19 cellular contexts compared by ENCODE assay signal in the genomic region with DNA sequence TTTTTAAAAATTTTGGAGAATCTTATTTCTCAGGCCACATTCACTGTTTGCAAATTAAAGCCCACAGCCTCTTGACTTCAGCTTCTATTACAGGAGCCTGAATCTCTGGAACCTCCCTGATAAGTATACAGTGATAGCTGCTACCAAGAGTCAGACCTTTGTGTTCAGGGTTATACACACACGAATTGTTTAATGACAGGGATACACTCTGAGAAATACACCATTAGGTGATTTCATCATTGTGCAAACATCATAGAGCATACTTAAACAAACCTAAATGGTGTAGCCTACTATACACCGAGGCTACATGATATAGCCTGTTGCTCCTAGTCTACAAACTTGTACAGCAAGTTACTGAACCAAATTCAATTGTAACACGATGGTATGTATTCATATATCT.
DNase-seq lines count a peak whose midpoint lies in the region; FAIRE-seq and TF ChIP-seq lines count a peak whose summit lies in the region.
"Had no signal": no experiment of that assay in that cellular context is flagged by ENCODE, and none has a peak within 500 bp of the region (broad histone marks: within the 10 kb centered on the region; RNA-seq: fewer than 3 reads in every experiment).

No MANE protein-coding gene starts in this region.

- FAIRE-seq in bronchial epithelial cell (lab: Jason Lieb, UNC): no peak
- FAIRE-seq: A204.1 had no signal

- peak; percentile 4 for DNase-seq in NCI-H2107 (lab: John Stamatoyannopoulos, UW)
- DNase-seq in NCI-H2107 treated with DMSO at 0.1 percent for 48 hours (lab: John Stamatoyannopoulos, UW; ENCODE audit: unreplicated experiment): no peak
- peak in 2 of 3 experiments; percentile 52 to 85 for DNase-seq in NCI-H1417 (lab: John Stamatoyannopoulos, UW)
- DNase-seq in NCI-H510A treated with DMSO at 0.1 percent for 48 hours (lab: John Stamatoyannopoulos, UW): peak; percentile 67
- peak; percentile 43 for DNase-seq in bronchial epithelial cell (ENCODE audit: low read depth)
- no peak for DNase-seq in foreskin fibroblast
- no peak for DNase-seq in foreskin melanocyte
- DNase-seq in NCI-H2171 (lab: John Stamatoyannopoulos, UW): no peak
- DNase-seq: H9, IMR-90, Karpas-422, MM.1S, NCI-H1092 treated with DMSO at 0.1 percent for 48 hours, NCI-H2029, NCI-H524, T-cell, T-helper 9 cell had no signal

- TF ChIP-seq CTCF in bronchial epithelial cell (IDR thresholded peaks at IDR 0.05; ENCODE audit: insufficient read depth, low read length, severe bottlenecking) (no peak), foreskin fibroblast (IDR thresholded peaks at IDR 0.05; ENCODE audit: low read depth, low read length) (no peak)

- H3K4me3 ChIP-seq in bronchial epithelial cell (ENCODE audit: low read depth, low read length) (no peak overlapping the region), foreskin fibroblast (ENCODE audit: low read depth in 1 of 2, low read length in 2 of 2) (no peak overlapping the region)
- H3K4me3 ChIP-seq: BLaER1 treated with 17β-estradiol and CSF1 and Interleukin-3, amounts not matched to agents 10 nM and 100 nM had no signal

- no peaks in the 10 kb centered on the region for H3K27me3 ChIP-seq in bronchial epithelial cell (ENCODE audit: control insufficient read depth, insufficient read depth, low read length)
- H3K27me3 ChIP-seq: BLaER1 treated with 17β-estradiol and CSF1 and Interleukin-3, amounts not matched to agents 10 nM and 100 nM had no signal

- H3K36me3 ChIP-seq in bronchial epithelial cell (ENCODE audit: control insufficient read depth, insufficient read depth, low read length): no peaks in the 10 kb centered on the region
- H3K36me3 ChIP-seq: BLaER1 treated with 17β-estradiol and CSF1 and Interleukin-3, amounts not matched to agents 10 nM and 100 nM had no signal

Comparison
In these comparisons a context has a peak if more than half of its experiments do, and no peak if none do; other contexts are left out.
1. DNase-seq: peak in NCI-H2107 (single experiment), NCI-H1417 (2 of 3), NCI-H510A treated with DMSO at 0.1 percent for 48 hours (single experiment) and bronchial epithelial cell (single experiment); none in NCI-H2107 treated with DMSO at 0.1 percent for 48 hours (single experiment), foreskin fibroblast (0 of 2), foreskin melanocyte (single experiment) and NCI-H2171 (single experiment).